In the genomic region with DNA sequence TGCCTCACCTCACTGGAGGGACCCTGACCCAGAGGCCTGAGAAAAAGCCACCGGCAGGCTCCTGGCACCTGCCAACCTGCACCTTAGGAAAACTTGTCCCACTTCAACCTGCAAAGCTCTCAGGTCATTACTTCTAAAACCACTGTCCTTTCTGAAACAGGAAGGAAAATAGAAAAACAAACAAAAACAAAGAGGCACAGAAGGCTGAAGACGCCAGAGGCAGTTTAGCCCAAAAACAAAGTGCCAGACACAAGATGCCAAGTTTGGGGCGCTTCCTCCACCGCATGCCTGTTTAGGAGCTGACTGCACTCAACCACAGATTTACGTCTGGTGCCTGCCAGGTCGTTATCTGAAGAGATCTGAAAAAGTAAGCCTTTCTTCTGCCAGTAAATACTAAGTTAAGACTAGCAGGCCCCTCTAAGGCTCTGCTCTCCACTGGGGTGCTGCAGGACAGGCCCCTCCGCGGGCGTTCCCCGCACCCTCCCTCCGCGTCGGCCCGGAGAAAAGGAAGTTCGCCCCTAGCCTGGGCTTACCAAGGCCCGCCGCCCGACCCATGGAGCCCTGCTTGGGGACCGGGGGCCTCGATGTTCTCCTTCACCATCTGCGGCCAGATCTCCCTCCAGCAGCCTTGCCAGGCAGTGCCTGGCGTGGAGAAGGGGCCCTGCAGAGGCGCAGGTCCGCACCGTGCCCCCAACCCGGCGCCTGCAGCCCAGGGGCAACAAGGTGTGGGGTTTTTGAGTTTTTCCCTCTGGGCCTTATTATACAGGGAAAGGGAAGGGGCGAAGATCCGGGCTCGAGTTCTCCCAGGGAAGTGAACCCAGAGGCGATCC, we compare ENCODE assay signal across 8 cellular contexts. TPM values are rescaled to one million over a fixed set of nuclear protein-coding genes. Genes with fewer than 3 reads are reported as not detected.
DNase-seq lines count a peak whose midpoint lies in the region; ATAC-seq and TF ChIP-seq lines count a peak whose summit lies in the region.

No MANE protein-coding gene starts in this region.

- peaks cover 0 to 3% (median 0%) of the 10 kb centered on the region in 8 donors for H3K9me3 Mint-ChIP-seq in CD4-positive, alpha-beta memory T cell

- peak overlapping the region in 7 of 8 donors; percentile 81 to 90 (median 86) for H3K4me3 Mint-ChIP-seq in CD4-positive, alpha-beta memory T cell

- H3K27ac Mint-ChIP-seq in CD4-positive, alpha-beta memory T cell: peak overlapping the region in 6 of 7 donors; percentile 70 to 88 (median 85)

- H3K4me1 ChIP-seq in CD4-positive, alpha-beta memory T cell (ENCODE audit: insufficient read depth, low read length): peaks cover 16% of the 10 kb centered on the region
- H3K4me1 ChIP-seq in RWPE2 (ENCODE audit: insufficient read depth, poor library complexity, severe bottlenecking) (peaks cover 7% of the 10 kb centered on the region), mucosa of stomach (ENCODE audit: control insufficient read depth, insufficient read depth, low read length) (peaks cover 5% of the 10 kb centered on the region)

- intact Hi-C loops in CD4-positive, alpha-beta memory T cell (cut with micrococcal nuclease): loop anchor here (10.0 kb wide), 1 partner anchor 192 kb away; no protein-coding TSS in a partner anchor
- intact Hi-C loops in dorsolateral prefrontal cortex (cut with DNase I): no loop called here

- TF ChIP-seq CTCF in RWPE2 (IDR thresholded peaks at IDR 0.05; ENCODE audit: poor library complexity, severe bottlenecking) (no peak), dorsolateral prefrontal cortex (IDR thresholded peaks at IDR 0.05 in 54 of 56, conservative IDR thresholded peaks at IDR 0.05 in 2 of 56; ENCODE audit: low read depth in 1 of 56, partially characterized antibody in 56 of 56) (no peak)

- H3K36me3 Mint-ChIP-seq in CD4-positive, alpha-beta memory T cell: peaks cover 5 to 11% of the 10 kb centered on the region in 2 donors

- POLR2A ChIA-PET in CD4-positive, alpha-beta memory T cell (lab: Charles Lee; ENCODE audit: partially characterized antibody): interaction anchor here (1.6 kb wide), 1 partner anchor 69 kb away, joined by 3 read pairs; no protein-coding TSS in a partner anchor

- CTCF ChIA-PET in CD4-positive, alpha-beta memory T cell (lab: Charles Lee; ENCODE audit: partially characterized antibody): no interaction called here

- peaks cover 0 to 25% (median 7%) of the 10 kb centered on the region in 4 donors for H3K4me1 Mint-ChIP-seq in CD4-positive, alpha-beta memory T cell

- H3K27me3 ChIP-seq in CD4-positive, alpha-beta memory T cell (ENCODE audit: insufficient read depth, low read length): no peaks in the 10 kb centered on the region
- H3K27me3 ChIP-seq in RWPE2 (ENCODE audit: insufficient read depth, poor library complexity, severe bottlenecking): peaks cover 3% of the 10 kb centered on the region
- peaks cover 0 to 5% (median 0%) of the 10 kb centered on the region in 45 donors for H3K27me3 ChIP-seq in dorsolateral prefrontal cortex
- peaks cover 10% of the 10 kb centered on the region for H3K27me3 ChIP-seq in mucosa of stomach (ENCODE audit: control insufficient read depth, insufficient read depth, low read length)

- no peaks in the 10 kb centered on the region for H3K9me3 ChIP-seq in CD4-positive, alpha-beta memory T cell (ENCODE audit: control insufficient read depth in 1 of 2, low read length in 2 of 2)
- H3K9me3 ChIP-seq in RWPE2 (ENCODE audit: severe bottlenecking): no peaks in the 10 kb centered on the region
- H3K9me3 ChIP-seq in mucosa of stomach (ENCODE audit: control insufficient read depth, low read length): no peaks in the 10 kb centered on the region

- peaks cover 0 to 1% of the 10 kb centered on the region in 2 donors for H3K27me3 Mint-ChIP-seq in CD4-positive, alpha-beta memory T cell

- ATAC-seq in GM21529 (IDR thresholded peaks at IDR 0.05; ENCODE audit: unreplicated experiment) (peak; percentile 33), RWPE2 (ENCODE audit: low read depth) (peak; percentile 48), HG03108 (IDR thresholded peaks at IDR 0.05; ENCODE audit: unreplicated experiment) (no peak)

- peak overlapping the region; percentile 9 for H3K9ac ChIP-seq in mucosa of stomach (ENCODE audit: low read length)

- peak in 4 of 5 donors; percentile 18 to 56 (median 40) for DNase-seq in CD4-positive, alpha-beta memory T cell
- no peak for DNase-seq in RWPE2 (ENCODE audit: low spot score)
- peak in 1 of 10 donors; percentile 36 for DNase-seq in dorsolateral prefrontal cortex
- no peak for DNase-seq in HuH-7 (ENCODE audit: low spot score)
- no peak for DNase-seq in HT-29 (ENCODE audit: low spot score)

- H3K27ac ChIP-seq in CD4-positive, alpha-beta memory T cell (ENCODE audit: low read depth, low read length): peak overlapping the region; percentile 35
- no peak overlapping the region for H3K27ac ChIP-seq in RWPE2 (ENCODE audit: poor library complexity, severe bottlenecking)
- peak overlapping the region in 6 of 59 donors; percentile 5 to 76 (median 33) for H3K27ac ChIP-seq in dorsolateral prefrontal cortex

- H3K36me3 ChIP-seq in CD4-positive, alpha-beta memory T cell (ENCODE audit: insufficient read depth, low read length): no peaks in the 10 kb centered on the region
- no peaks in the 10 kb centered on the region for H3K36me3 ChIP-seq in RWPE2 (ENCODE audit: low read depth)
- no peaks in the 10 kb centered on the region for H3K36me3 ChIP-seq in mucosa of stomach (ENCODE audit: control insufficient read depth, insufficient read depth, low read length)

- H3K4me3 ChIP-seq in CD4-positive, alpha-beta memory T cell (ENCODE audit: low read length in 2 of 2): peak overlapping the region; percentile 23 to 68
- H3K4me3 ChIP-seq in RWPE2 (ENCODE audit: severe bottlenecking) (peak overlapping the region; percentile 63), dorsolateral prefrontal cortex (peak overlapping the region in 58 of 59 donors; percentile 20 to 77 (median 64)), mucosa of stomach (ENCODE audit: low read length) (no peak overlapping the region)

RNA-seq across cellular contexts. Expression of gene GOLGA8A, which starts 1.3 kb away (rescaled TPM):
- 100 to 1,000 TPM; 188 to 193 TPM for total RNA-seq in CD4-positive, alpha-beta memory T cell
- polyA plus RNA-seq in CD4-positive, alpha-beta memory T cell: 1 to 10 TPM; 1.9 to 7.5 TPM
- total RNA-seq in dorsolateral prefrontal cortex: 100 to 1,000 TPM in 93 of 120 experiments, 10 to 100 TPM in 27; 35.5 to 292 (median 129) TPM
- total RNA-seq in HT-29 (2014; rRNA removed; shearing (Covaris generic)): 16.4 and 22.0 TPM in 2 replicates

Comparison
In these comparisons a context has a peak if more than half of its experiments do, and no peak if none do; other contexts are left out.
1. DNase-seq: peak in CD4-positive, alpha-beta memory T cell (4 of 5); none in RWPE2 (single experiment), HuH-7 (single experiment) and HT-29 (single experiment).